Comparison of ENCODE assay signal across 9 cellular contexts in the genomic region with DNA sequence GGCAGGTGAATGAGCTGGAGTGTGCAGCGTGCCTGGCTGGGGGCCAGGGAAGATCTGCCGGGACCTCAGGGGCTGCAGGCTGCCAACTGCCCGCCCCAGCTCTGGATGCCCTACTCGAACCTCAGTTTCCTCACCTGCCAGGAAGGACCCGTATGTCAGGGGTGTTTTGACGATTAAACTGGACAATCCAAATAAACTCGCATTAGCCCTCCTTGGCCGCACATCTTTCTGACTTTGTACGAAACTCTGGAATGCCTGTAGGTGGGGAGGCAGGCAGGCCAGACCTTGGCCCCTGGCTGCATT. TPM values are rescaled to one million over a fixed set of nuclear protein-coding genes. Genes with fewer than 3 reads are reported as not detected.
DNase-seq lines count a peak whose midpoint lies in the region; ATAC-seq, FAIRE-seq and TF ChIP-seq lines count a peak whose summit lies in the region.
"Had no signal": no experiment of that assay in that cellular context is flagged by ENCODE, and none has a peak within 500 bp of the region (broad histone marks: within the 10 kb centered on the region; RNA-seq: fewer than 3 reads in every experiment).

No MANE protein-coding gene starts in this region.

- H3K4me3 Mint-ChIP-seq in astrocyte (ENCODE audit: unreplicated experiment), result peak overlapping the region; percentile 72

- H3K27ac ChIP-seq in astrocyte (ENCODE audit: low read depth, low read length) (no peak overlapping the region), HepG2 (ENCODE audit: extremely low read length, insufficient read depth, low read length) (peak overlapping the region; percentile 85), stomach (peak overlapping the region; percentile 81 to 90 (median 84))

- H3K4me1 Mint-ChIP-seq in astrocyte (ENCODE audit: low read depth, unreplicated experiment), result peaks cover 7% of the 10 kb centered on the region

- POLR2A ChIA-PET in HepG2 (lab: Yijun Ruan, JAX), result interaction anchor here (1.0 to 1.3 kb wide), 3 partner anchors 9 to 34 kb away, joined by 3 to 4 read pairs (median 3); partner anchors contain the start of genes ZNF669 and ZNF670

- ATAC-seq in HepG2 (peak; percentile 14), HG02870 (IDR thresholded peaks at IDR 0.05; ENCODE audit: unreplicated experiment) (no peak)

- H3K4me1 ChIP-seq in astrocyte (ENCODE audit: insufficient read depth, low read length), result peaks cover 8% of the 10 kb centered on the region
- H3K4me1 ChIP-seq in HepG2 (ENCODE audit: insufficient read depth, low read length), result peaks cover 46% of the 10 kb centered on the region
- H3K4me1 ChIP-seq in stomach, result peaks cover 12 to 27% (median 25%) of the 10 kb centered on the region in 4 donors
- H3K4me1 ChIP-seq: A549 had no signal

- H2AFZ ChIP-seq in astrocyte (ENCODE audit: low read depth, low read length) (peak overlapping the region; percentile 96), HepG2 (ENCODE audit: low read length) (no peak overlapping the region)

- FAIRE-seq in astrocyte (lab: Jason Lieb, UNC) (no peak), HepG2 (lab: Jason Lieb, UNC) (no peak)
- FAIRE-seq: A549 had no signal

- WGBS in HepG2 (ENCODE audit: low lambda C conversion rate), result 0% methylated on average over 1 of the region's 9 CpGs
- 25 to 50% (median 37%) methylated on average over 6 to 9 of the region's 9 CpGs for WGBS in stomach, 5 donors

- no peaks in the 10 kb centered on the region for H3K9me3 ChIP-seq in astrocyte (ENCODE audit: insufficient read depth, low read depth, low read length)
- no peaks in the 10 kb centered on the region for H3K9me3 ChIP-seq in HepG2 (ENCODE audit: low read length)
- no peaks in the 10 kb centered on the region for H3K9me3 ChIP-seq in stomach

- intact Hi-C loops in HepG2 (cut with micrococcal nuclease; ENCODE audit: unreplicated experiment), result loop anchor here (5.0 to 10.0 kb wide), 4 partner anchors 105 to 220 kb away; partner anchors contain the start of genes AHCTF1, ZNF496 and ZNF695
- intact Hi-C loops in stomach (cut with DNase I; ENCODE audit: low total_unique reads), result loop anchor here (10.0 kb wide), 1 partner anchor 102 kb away; no protein-coding TSS in a partner anchor

- peaks cover 14% of the 10 kb centered on the region for H3K9me3 Mint-ChIP-seq in astrocyte (ENCODE audit: unreplicated experiment)

- TF ChIP-seq EP300 in HepG2 (IDR thresholded peaks at IDR 0.05; ENCODE audit: low read depth in 2 of 2, low read length in 2 of 2) (no peak), HepG2 (CRISPR knock-in tag; IDR thresholded peaks at IDR 0.05; ENCODE audit: borderline replicate concordance) (no peak), stomach (IDR thresholded peaks at IDR 0.05) (no peak)

- H3K9ac ChIP-seq in astrocyte (ENCODE audit: low read length) (no peak overlapping the region), HepG2 (ENCODE audit: insufficient read depth, low read depth, low read length) (peak overlapping the region; percentile 79)

- DNase-seq in NCI-H2029 (lab: John Stamatoyannopoulos, UW) (peak; percentile 2), NCI-H2029 treated with DMSO at 0.1 percent for 48 hours (lab: John Stamatoyannopoulos, UW) (no peak), astrocyte (ENCODE audit: low read depth) (no peak), HepG2 (ENCODE audit: low spot score) (no peak), stomach (no peak), NOMO-1 treated with dmso at 0.1 percent for 144 hours (lab: John Stamatoyannopoulos, UW; ENCODE audit: unreplicated experiment) (no peak), foreskin fibroblast (no peak)

- H3K4me3 ChIP-seq in astrocyte (ENCODE audit: insufficient read depth, low read depth, low read length), result peak overlapping the region; percentile 58
- peak overlapping the region; percentile 71 to 82 (median 77) for H3K4me3 ChIP-seq in HepG2 (replicated peaks in 1 of 3; ENCODE audit: insufficient read depth in 1 of 3, low read depth in 2 of 3, low read length in 3 of 3)
- H3K4me3 ChIP-seq in stomach, result peak overlapping the region; percentile 66 to 86 (median 73)
- H3K4me3 ChIP-seq in foreskin fibroblast (ENCODE audit: low read depth in 1 of 2, low read length in 2 of 2), result peak overlapping the region in 1 of 2 donors; percentile 68

- BruUV-seq in HepG2 (replicated peaks; lab: Mats Ljungman, UMichigan), result no TSS peak

- H3K79me2 ChIP-seq in astrocyte (ENCODE audit: insufficient read depth, low read length), result no peaks in the 10 kb centered on the region
- peaks cover 4% of the 10 kb centered on the region for H3K79me2 ChIP-seq in HepG2 (ENCODE audit: insufficient read depth, low read length)

- H3K27me3 Mint-ChIP-seq in astrocyte (ENCODE audit: low read depth, unreplicated experiment), result peaks cover 3% of the 10 kb centered on the region

- no peak for TF ChIP-seq RAD21 in HepG2 (CRISPR knock-in tag; IDR thresholded peaks at IDR 0.05)

- H3K27me3 ChIP-seq in astrocyte (ENCODE audit: insufficient read depth, low read length) (no peaks in the 10 kb centered on the region), HepG2 (ENCODE audit: control insufficient read depth in 1 of 2, insufficient read depth in 2 of 2, low read length in 2 of 2) (no peaks in the 10 kb centered on the region), stomach (peaks cover 0 to 19% (median 4%) of the 10 kb centered on the region in 3 donors)

- 0 out of 4 replicates have a peak, but pooled peaks of 1 of the 2 experiments have one; percentile 4 for TF ChIP-seq POLR2A in HepG2 (IDR thresholded peaks at IDR 0.05; ENCODE audit: insufficient read depth in 1 of 2, low read depth in 2 of 2, low read length in 2 of 2)
- no peak for TF ChIP-seq POLR2A in stomach (IDR thresholded peaks at IDR 0.05)

- H3K36me3 ChIP-seq in astrocyte (ENCODE audit: insufficient read depth, low read length) (no peaks in the 10 kb centered on the region), HepG2 (replicated peaks in 1 of 2; ENCODE audit: control insufficient read depth in 1 of 2, insufficient read depth in 2 of 2, low read length in 2 of 2) (no peaks in the 10 kb centered on the region), stomach (no peaks in the 10 kb centered on the region)

- TF ChIP-seq CTCF in astrocyte (IDR thresholded peaks at IDR 0.05; ENCODE audit: insufficient read depth, low read depth, low read length) (no peak), HepG2 (CRISPR knock-in tag; IDR thresholded peaks at IDR 0.05) (no peak), stomach (IDR thresholded peaks at IDR 0.05) (no peak), foreskin fibroblast (IDR thresholded peaks at IDR 0.05; ENCODE audit: low read depth, low read length) (no peak)

- CTCF ChIA-PET in HepG2 (lab: Yijun Ruan, JAX; ENCODE audit: low intra/inter-chr PET ratio, low total read pairs), result no interaction called here

- in situ Hi-C loops in HepG2 (cut with HindIII; ENCODE audit: extremely low pct_ligation_motif_present, low pct_unique_long_range_greater_than_20kb), result no loop called here

- peaks cover 7% of the 10 kb centered on the region for H3K36me3 Mint-ChIP-seq in astrocyte (ENCODE audit: low read depth, unreplicated experiment)

- peak overlapping the region; percentile 84 for H3K27ac Mint-ChIP-seq in astrocyte (ENCODE audit: unreplicated experiment)

- H3K4me2 ChIP-seq in astrocyte (ENCODE audit: low read length) (peak overlapping the region; percentile 92), HepG2 (ENCODE audit: low read depth, low read length) (peak overlapping the region; percentile 83)

- no peaks in the 10 kb centered on the region for H4K20me1 ChIP-seq in astrocyte (ENCODE audit: insufficient read depth, low read length)
- no peaks in the 10 kb centered on the region for H4K20me1 ChIP-seq in HepG2 (ENCODE audit: insufficient read depth, low read length)

RNA-seq across cellular contexts. Expression of gene ZNF669, which starts 8.3 kb away (rescaled TPM):
- total RNA-seq in astrocyte (7.5 and 9.4 TPM in 2 replicates), HepG2 (2016; rRNA removed; fragmentation: Illumina TruSeq; extraction: Trizol) (13.6 and 14.6 TPM in 2 replicates), stomach (10 to 100 TPM in 1 of 5 donors, 1 to 10 TPM in 3, under 1 TPM in 1; 0.58 to 21.7 (median 5.2) TPM)
- 2.4 and 3.5 TPM in 2 replicates for total RNA-seq in HepG2 (2016; cell fraction: cytosol; rRNA removed; fragmentation: Illumina TruSeq; extraction: Trizol; ENCODE audit: low read depth)
- total RNA-seq in HepG2 (2016; cell fraction: insoluble cytoplasmic fraction; rRNA removed; fragmentation: Illumina TruSeq; extraction: Trizol), result 10.6 and 14.2 TPM in 2 replicates
- 5.9 and 7.8 TPM in 2 replicates for total RNA-seq in HepG2 (2016; cell fraction: membrane; rRNA removed; fragmentation: Illumina TruSeq; extraction: Trizol)
- total RNA-seq in HepG2 (2016; cell fraction: nucleus; rRNA removed; fragmentation: Illumina TruSeq; extraction: Trizol), result 9.1 and 11.4 TPM in 2 replicates
- polyA plus RNA-seq in HepG2 (2011; rRNA removed) (2.8 and 3.1 TPM in 2 replicates), stomach (1 to 10 TPM; 3.1 to 4.3 (median 3.2) TPM)
- polyA plus RNA-seq in HepG2 (2011; cell fraction: cytosol; rRNA removed), result 1.6 and 2.7 TPM in 2 replicates
- polyA plus RNA-seq in HepG2 (2011; cell fraction: nucleus; rRNA removed), result 1.7 and 1.8 TPM in 2 replicates
- polyA plus RNA-seq in HepG2 (2012), result 3.2 and 4.3 TPM in 2 replicates
- 0.65 and 0.85 TPM in 2 replicates for polyA plus RNA-seq in HepG2 (2016; cell fraction: cytosol; fragmentation: Illumina TruSeq; extraction: Trizol; ENCODE audit: low read depth)
- 6.7 and 7.5 TPM in 2 replicates for polyA plus RNA-seq in HepG2 (2016; cell fraction: insoluble cytoplasmic fraction; fragmentation: Illumina TruSeq; extraction: Trizol; ENCODE audit: low read depth)
- 0.85 and 1.5 TPM in 2 replicates for polyA plus RNA-seq in HepG2 (2016; cell fraction: membrane; fragmentation: Illumina TruSeq; extraction: Trizol; ENCODE audit: low read depth)
- 4.8 and 6.8 TPM in 2 replicates for polyA plus RNA-seq in HepG2 (2016; cell fraction: nucleus; fragmentation: Illumina TruSeq; extraction: Trizol; ENCODE audit: insufficient read depth, low read depth)
- polyA minus RNA-seq in HepG2 (2011; rRNA and poly(A)+ RNA removed; ENCODE audit: low replicate concordance), result 5.8 and 7.0 TPM in 2 replicates
- polyA minus RNA-seq in HepG2 (2011; cell fraction: cytosol; rRNA and poly(A)+ RNA removed), result 3.7 and 4.6 TPM in 2 replicates
- 9.9 and 10.7 TPM in 2 replicates for polyA minus RNA-seq in HepG2 (2011; cell fraction: nucleus; rRNA and poly(A)+ RNA removed)

RNA-seq across cellular contexts. Expression of gene ZNF670, which starts 33.8 kb away (rescaled TPM):
- total RNA-seq in astrocyte (2.3 and 4.0 TPM in 2 replicates), HepG2 (2016; rRNA removed; fragmentation: Illumina TruSeq; extraction: Trizol) (10.9 and 15.2 TPM in 2 replicates), stomach (10 to 100 TPM in 1 of 5 donors, 1 to 10 TPM in 2, not detected in 2; 2.6 to 10.6 (median 6.2) TPM)
- 3.3 and 4.0 TPM in 2 replicates for total RNA-seq in HepG2 (2016; cell fraction: cytosol; rRNA removed; fragmentation: Illumina TruSeq; extraction: Trizol; ENCODE audit: low read depth)
- total RNA-seq in HepG2 (2016; cell fraction: insoluble cytoplasmic fraction; rRNA removed; fragmentation: Illumina TruSeq; extraction: Trizol), result 10.9 and 17.3 TPM in 2 replicates
- 6.3 and 7.0 TPM in 2 replicates for total RNA-seq in HepG2 (2016; cell fraction: membrane; rRNA removed; fragmentation: Illumina TruSeq; extraction: Trizol)
- total RNA-seq in HepG2 (2016; cell fraction: nucleus; rRNA removed; fragmentation: Illumina TruSeq; extraction: Trizol), result 6.2 and 8.1 TPM in 2 replicates
- polyA plus RNA-seq in HepG2 (2011; rRNA removed) (3.1 and 4.2 TPM in 2 replicates), stomach (1 to 10 TPM; 1.6 to 4.9 (median 3.1) TPM)
- polyA plus RNA-seq in HepG2 (2011; cell fraction: cytosol; rRNA removed), result 1.2 and 1.4 TPM in 2 replicates
- polyA plus RNA-seq in HepG2 (2011; cell fraction: nucleus; rRNA removed), result 2.3 and 2.7 TPM in 2 replicates
- 6.0 and 9.2 TPM in 2 replicates for polyA plus RNA-seq in HepG2 (2012)
- 0.41 and 0.53 TPM in 2 replicates for polyA plus RNA-seq in HepG2 (2016; cell fraction: cytosol; fragmentation: Illumina TruSeq; extraction: Trizol; ENCODE audit: low read depth)
- 13.4 and 14.2 TPM in 2 replicates for polyA plus RNA-seq in HepG2 (2016; cell fraction: insoluble cytoplasmic fraction; fragmentation: Illumina TruSeq; extraction: Trizol; ENCODE audit: low read depth)
- 2.0 and 2.3 TPM in 2 replicates for polyA plus RNA-seq in HepG2 (2016; cell fraction: membrane; fragmentation: Illumina TruSeq; extraction: Trizol; ENCODE audit: low read depth)
- 5.8 and 7.7 TPM in 2 replicates for polyA plus RNA-seq in HepG2 (2016; cell fraction: nucleus; fragmentation: Illumina TruSeq; extraction: Trizol; ENCODE audit: insufficient read depth, low read depth)
- polyA minus RNA-seq in HepG2 (2011; rRNA and poly(A)+ RNA removed; ENCODE audit: low replicate concordance), result 0.82 and 2.0 TPM in 2 replicates
- 4.1 and 4.4 TPM in 2 replicates for polyA minus RNA-seq in HepG2 (2011; cell fraction: cytosol; rRNA and poly(A)+ RNA removed)
- 14.9 and 16.4 TPM in 2 replicates for polyA minus RNA-seq in HepG2 (2011; cell fraction: nucleus; rRNA and poly(A)+ RNA removed)

RNA-seq across cellular contexts. Expression of gene ZNF124, which starts 59.4 kb away (rescaled TPM):
- total RNA-seq in astrocyte (28.6 and 36.5 TPM in 2 replicates), HepG2 (2016; rRNA removed; fragmentation: Illumina TruSeq; extraction: Trizol) (102 and 134 TPM in 2 replicates), stomach (100 to 1,000 TPM in 2 of 5 donors, 10 to 100 TPM in 3; 11.9 to 136 (median 28.1) TPM)
- 749 and 855 TPM in 2 replicates for total RNA-seq in HepG2 (2016; cell fraction: cytosol; rRNA removed; fragmentation: Illumina TruSeq; extraction: Trizol; ENCODE audit: low read depth)
- 96.3 and 132 TPM in 2 replicates for total RNA-seq in HepG2 (2016; cell fraction: insoluble cytoplasmic fraction; rRNA removed; fragmentation: Illumina TruSeq; extraction: Trizol)
- 583 and 722 TPM in 2 replicates for total RNA-seq in HepG2 (2016; cell fraction: membrane; rRNA removed; fragmentation: Illumina TruSeq; extraction: Trizol)
- total RNA-seq in HepG2 (2016; cell fraction: nucleus; rRNA removed; fragmentation: Illumina TruSeq; extraction: Trizol), result 58.8 and 62.6 TPM in 2 replicates
- polyA plus RNA-seq in HepG2 (2011; rRNA removed) (6.3 and 9.7 TPM in 2 replicates), stomach (1 to 10 TPM; 1.1 to 2.9 (median 2.4) TPM)
- polyA plus RNA-seq in HepG2 (2011; cell fraction: cytosol; rRNA removed), result 4.1 and 5.0 TPM in 2 replicates
- 7.2 and 7.3 TPM in 2 replicates for polyA plus RNA-seq in HepG2 (2011; cell fraction: nucleus; rRNA removed)
- 6.6 and 7.3 TPM in 2 replicates for polyA plus RNA-seq in HepG2 (2012)
- 2.1 and 2.6 TPM in 2 replicates for polyA plus RNA-seq in HepG2 (2016; cell fraction: cytosol; fragmentation: Illumina TruSeq; extraction: Trizol; ENCODE audit: low read depth)
- 17.0 and 18.3 TPM in 2 replicates for polyA plus RNA-seq in HepG2 (2016; cell fraction: insoluble cytoplasmic fraction; fragmentation: Illumina TruSeq; extraction: Trizol; ENCODE audit: low read depth)
- polyA plus RNA-seq in HepG2 (2016; cell fraction: membrane; fragmentation: Illumina TruSeq; extraction: Trizol; ENCODE audit: low read depth), result 3.8 and 4.0 TPM in 2 replicates
- polyA plus RNA-seq in HepG2 (2016; cell fraction: nucleus; fragmentation: Illumina TruSeq; extraction: Trizol; ENCODE audit: insufficient read depth, low read depth), result 24.6 and 31.3 TPM in 2 replicates
- polyA minus RNA-seq in HepG2 (2011; rRNA and poly(A)+ RNA removed; ENCODE audit: low replicate concordance), result 41.2 and 57.5 TPM in 2 replicates
- polyA minus RNA-seq in HepG2 (2011; cell fraction: cytosol; rRNA and poly(A)+ RNA removed), result 107 and 109 TPM in 2 replicates
- 61.2 and 76.6 TPM in 2 replicates for polyA minus RNA-seq in HepG2 (2011; cell fraction: nucleus; rRNA and poly(A)+ RNA removed)
